ENCODE assay signal across 1 cellular context in the genomic region with DNA sequence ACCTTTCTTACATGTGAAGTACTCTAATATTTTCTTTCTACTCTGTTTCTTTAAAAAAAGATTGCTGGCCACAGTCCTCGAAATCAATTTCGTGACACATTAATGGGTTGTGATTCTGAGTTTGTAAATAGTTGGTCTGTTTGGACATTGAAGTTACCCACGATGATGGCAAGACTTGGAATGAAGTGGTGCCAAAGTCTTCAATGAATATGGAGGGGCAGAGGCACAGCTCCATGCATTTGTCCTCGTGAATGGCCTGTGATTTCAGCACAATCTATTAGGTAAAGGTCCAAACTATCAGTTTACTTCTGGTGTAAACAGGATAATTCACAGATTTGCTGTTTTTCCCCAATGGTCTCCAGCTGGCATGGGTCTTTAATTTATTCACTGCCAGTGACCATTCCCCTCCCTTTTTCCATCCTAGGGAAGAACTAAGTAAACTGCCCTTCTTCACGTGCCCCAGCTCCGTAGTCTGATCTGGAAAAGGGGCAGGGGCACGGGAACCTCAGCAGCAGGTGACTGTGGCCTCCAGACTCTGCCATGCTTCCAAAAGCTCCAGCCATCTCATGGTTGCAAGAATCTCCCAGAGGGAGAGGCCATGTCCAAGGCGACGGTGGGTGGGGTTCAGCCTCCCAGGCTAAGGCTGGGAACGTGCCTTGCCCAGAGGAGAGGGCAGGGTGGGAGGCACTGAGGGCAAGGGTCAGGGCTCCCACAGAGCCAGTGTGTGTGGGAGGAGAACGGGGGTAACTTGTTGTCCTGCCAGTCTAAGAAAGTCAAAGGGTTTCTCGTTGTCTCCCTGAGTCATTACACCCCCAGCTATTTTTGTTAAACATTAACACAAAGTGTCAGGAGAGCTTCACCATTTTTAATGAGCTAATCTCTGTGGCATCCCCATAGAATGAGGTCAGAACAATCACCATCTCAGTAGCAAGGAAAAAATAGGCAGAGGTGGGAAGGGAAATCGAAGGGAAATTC.
TF ChIP-seq lines count a peak whose summit lies in the region.

No MANE protein-coding gene starts in this region.

TF ChIP-seq in HEK293, 187 proteins besides CTCF, POLR2A, EP300 and RAD21 (continued from another document):
- TF ChIP-seq, protein P1, sequence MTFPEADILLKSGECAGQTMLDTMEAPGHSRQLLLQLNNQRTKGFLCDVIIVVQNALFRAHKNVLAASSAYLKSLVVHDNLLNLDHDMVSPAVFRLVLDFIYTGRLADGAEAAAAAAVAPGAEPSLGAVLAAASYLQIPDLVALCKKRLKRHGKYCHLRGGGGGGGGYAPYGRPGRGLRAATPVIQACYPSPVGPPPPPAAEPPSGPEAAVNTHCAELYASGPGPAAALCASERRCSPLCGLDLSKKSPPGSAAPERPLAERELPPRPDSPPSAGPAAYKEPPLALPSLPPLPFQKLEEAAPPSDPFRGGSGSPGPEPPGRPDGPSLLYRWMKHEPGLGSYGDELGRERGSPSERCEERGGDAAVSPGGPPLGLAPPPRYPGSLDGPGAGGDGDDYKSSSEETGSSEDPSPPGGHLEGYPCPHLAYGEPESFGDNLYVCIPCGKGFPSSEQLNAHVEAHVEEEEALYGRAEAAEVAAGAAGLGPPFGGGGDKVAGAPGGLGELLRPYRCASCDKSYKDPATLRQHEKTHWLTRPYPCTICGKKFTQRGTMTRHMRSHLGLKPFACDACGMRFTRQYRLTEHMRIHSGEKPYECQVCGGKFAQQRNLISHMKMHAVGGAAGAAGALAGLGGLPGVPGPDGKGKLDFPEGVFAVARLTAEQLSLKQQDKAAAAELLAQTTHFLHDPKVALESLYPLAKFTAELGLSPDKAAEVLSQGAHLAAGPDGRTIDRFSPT (tag by site-specific recombination; IDR thresholded peaks at IDR 0.05), result peak; percentile 32; the same call in 1 of the 2 replicates
- TF ChIP-seq, protein P2, sequence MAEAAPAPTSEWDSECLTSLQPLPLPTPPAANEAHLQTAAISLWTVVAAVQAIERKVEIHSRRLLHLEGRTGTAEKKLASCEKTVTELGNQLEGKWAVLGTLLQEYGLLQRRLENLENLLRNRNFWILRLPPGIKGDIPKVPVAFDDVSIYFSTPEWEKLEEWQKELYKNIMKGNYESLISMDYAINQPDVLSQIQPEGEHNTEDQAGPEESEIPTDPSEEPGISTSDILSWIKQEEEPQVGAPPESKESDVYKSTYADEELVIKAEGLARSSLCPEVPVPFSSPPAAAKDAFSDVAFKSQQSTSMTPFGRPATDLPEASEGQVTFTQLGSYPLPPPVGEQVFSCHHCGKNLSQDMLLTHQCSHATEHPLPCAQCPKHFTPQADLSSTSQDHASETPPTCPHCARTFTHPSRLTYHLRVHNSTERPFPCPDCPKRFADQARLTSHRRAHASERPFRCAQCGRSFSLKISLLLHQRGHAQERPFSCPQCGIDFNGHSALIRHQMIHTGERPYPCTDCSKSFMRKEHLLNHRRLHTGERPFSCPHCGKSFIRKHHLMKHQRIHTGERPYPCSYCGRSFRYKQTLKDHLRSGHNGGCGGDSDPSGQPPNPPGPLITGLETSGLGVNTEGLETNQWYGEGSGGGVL (tag by site-specific recombination; IDR thresholded peaks at IDR 0.05), result peak; percentile 27; the same call in 1 of the 2 replicates
- TF ChIP-seq, protein P3, sequence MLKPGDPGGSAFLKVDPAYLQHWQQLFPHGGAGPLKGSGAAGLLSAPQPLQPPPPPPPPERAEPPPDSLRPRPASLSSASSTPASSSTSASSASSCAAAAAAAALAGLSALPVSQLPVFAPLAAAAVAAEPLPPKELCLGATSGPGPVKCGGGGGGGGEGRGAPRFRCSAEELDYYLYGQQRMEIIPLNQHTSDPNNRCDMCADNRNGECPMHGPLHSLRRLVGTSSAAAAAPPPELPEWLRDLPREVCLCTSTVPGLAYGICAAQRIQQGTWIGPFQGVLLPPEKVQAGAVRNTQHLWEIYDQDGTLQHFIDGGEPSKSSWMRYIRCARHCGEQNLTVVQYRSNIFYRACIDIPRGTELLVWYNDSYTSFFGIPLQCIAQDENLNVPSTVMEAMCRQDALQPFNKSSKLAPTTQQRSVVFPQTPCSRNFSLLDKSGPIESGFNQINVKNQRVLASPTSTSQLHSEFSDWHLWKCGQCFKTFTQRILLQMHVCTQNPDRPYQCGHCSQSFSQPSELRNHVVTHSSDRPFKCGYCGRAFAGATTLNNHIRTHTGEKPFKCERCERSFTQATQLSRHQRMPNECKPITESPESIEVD (tag by site-specific recombination; IDR thresholded peaks at IDR 0.05), result no peak
- TF ChIP-seq EGR2 (tag by site-specific recombination; IDR thresholded peaks at IDR 0.05; ENCODE audit: low read depth) (peak; percentile 87), ZNF335 (tag by site-specific recombination; conservative IDR thresholded peaks at IDR 0.05) (0 out of 2 replicates have a peak, but pooled peaks have one; percentile 11), PRDM1 (tag by site-specific recombination; IDR thresholded peaks at IDR 0.05) (0 out of 2 replicates have a peak, but pooled peaks have one; percentile 42), YY1 (tag by site-specific recombination; IDR thresholded peaks at IDR 0.05) (no peak)
